ENCODE assay signal across 12 cellular contexts in the genomic region with DNA sequence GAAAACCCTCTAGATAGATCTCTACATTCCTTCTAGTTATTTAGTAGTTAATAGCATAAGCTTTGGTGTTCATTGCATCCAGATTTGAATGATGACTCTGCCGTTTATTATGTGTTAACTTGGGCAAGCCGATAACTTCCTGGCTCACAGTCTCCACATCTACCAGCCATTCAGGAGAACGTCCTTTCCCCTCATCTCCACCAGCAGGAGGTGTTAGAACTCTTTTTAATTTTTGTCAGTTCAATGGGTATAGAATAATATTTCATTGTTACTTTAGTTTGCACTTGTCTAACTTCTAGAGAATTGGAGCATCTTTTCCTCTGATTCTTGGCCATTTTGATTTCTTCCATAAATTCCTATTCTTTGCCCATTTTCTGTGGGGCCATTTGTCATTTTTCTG. TPM values are rescaled to one million over a fixed set of nuclear protein-coding genes. Genes with fewer than 3 reads are reported as not detected.
A peak's percentile ranks its signal among the peaks of the same experiment; 100 is the strongest.
DNase-seq lines count a peak whose midpoint lies in the region; ATAC-seq, FAIRE-seq and TF ChIP-seq lines count a peak whose summit lies in the region.
"Had no signal": no experiment of that assay in that cellular context is flagged by ENCODE, and none has a peak within 500 bp of the region (broad histone marks: within the 10 kb centered on the region; RNA-seq: fewer than 3 reads in every experiment).

No MANE protein-coding gene starts in this region.

- in situ Hi-C loops in GM23248 (cut with MboI) (no loop called here), K562 (cut with MboI) (loop anchor here (5.0 kb wide), 1 partner anchor 98 kb away; no protein-coding TSS in a partner anchor)

- H3K9ac ChIP-seq in GM23248 (no peak overlapping the region), K562 (ENCODE audit: insufficient read depth in 1 of 2, low read depth in 2 of 2, low read length in 2 of 2) (no peak overlapping the region), liver (ENCODE audit: low read depth in 1 of 2, low read length in 2 of 2) (no peak overlapping the region)

- no peak overlapping the region for H3K4me3 ChIP-seq in GM23248
- no peak overlapping the region for H3K4me3 ChIP-seq in K562
- H3K4me3 ChIP-seq in liver (ENCODE audit: low read depth in 1 of 3, low read length in 3 of 3): no peak overlapping the region
- no peak overlapping the region for H3K4me3 ChIP-seq in PC-9

- H3K36me3 Mint-ChIP-seq in activated naive CD8-positive, alpha-beta T cell treated with anti-CD3 and anti-CD28 coated beads, Interleukin-2, amount 50 U/mL, for 24 hours (ENCODE audit: low read depth): no peaks in the 10 kb centered on the region
- H3K36me3 Mint-ChIP-seq in activated CD8-positive, alpha-beta T cell treated with anti-CD3 and anti-CD28 coated beads for 36 hours (ENCODE audit: low read depth): no peaks in the 10 kb centered on the region

- no peaks in the 10 kb centered on the region for H3K27me3 ChIP-seq in GM23248 (replicated peaks; ENCODE audit: insufficient read depth)
- H3K27me3 ChIP-seq in K562 (ENCODE audit: control insufficient read depth in 2 of 2, insufficient read depth in 2 of 2, low read length in 2 of 2): peaks cover 3 to 6% of the 10 kb centered on the region in 2 experiments; a peak in 3 of 5 replicates
- H3K27me3 ChIP-seq in liver (ENCODE audit: control insufficient read depth in 4 of 4, insufficient read depth in 4 of 4, low read length in 3 of 4): peaks cover 0 to 2% (median under 1%) of the 10 kb centered on the region in 4 donors
- H3K27me3 ChIP-seq in PC-9 (ENCODE audit: insufficient read depth, low read depth): peaks cover 9% of the 10 kb centered on the region; the same call in 1 of the 2 replicates

- H3K27ac ChIP-seq in C4-2B (no peak overlapping the region), GM23248 (no peak overlapping the region), K562 (ENCODE audit: extremely low read depth, low read depth, low read length) (no peak overlapping the region), liver (ENCODE audit: low read depth in 1 of 2, low read length in 2 of 2) (no peak overlapping the region), PC-9 (no peak overlapping the region)

- no peaks in the 10 kb centered on the region for H3K9me3 Mint-ChIP-seq in activated naive CD8-positive, alpha-beta T cell treated with anti-CD3 and anti-CD28 coated beads, Interleukin-2, amount 50 U/mL, for 24 hours
- no peaks in the 10 kb centered on the region for H3K9me3 Mint-ChIP-seq in activated CD8-positive, alpha-beta T cell treated with anti-CD3 and anti-CD28 coated beads for 36 hours

- H3K36me3 ChIP-seq in GM23248 (ENCODE audit: low read depth) (no peaks in the 10 kb centered on the region), K562 (ENCODE audit: control insufficient read depth, insufficient read depth, low read length) (no peaks in the 10 kb centered on the region), liver (ENCODE audit: control insufficient read depth in 4 of 4, insufficient read depth in 3 of 4, low read depth in 1 of 4, low read length in 3 of 4) (no peaks in the 10 kb centered on the region), PC-9 (ENCODE audit: low read depth) (no peaks in the 10 kb centered on the region)

- intact Hi-C loops in K562 (cut with micrococcal nuclease) (loop anchor here (1.0 to 10.0 kb wide), 4 partner anchors 95 to 396 kb away; no protein-coding TSS in a partner anchor), PC-9 (cut with micrococcal nuclease; ENCODE audit: unreplicated experiment) (no loop called here)
- intact Hi-C loops in activated CD8-positive, alpha-beta T cell treated with anti-CD3 and anti-CD28 coated beads for 36 hours (cut with micrococcal nuclease): no loop called here

- no peaks in the 10 kb centered on the region for H3K9me1 ChIP-seq in K562 (ENCODE audit: control insufficient read depth, insufficient read depth, low read length)

- H2AFZ ChIP-seq in GM23248 (no peak overlapping the region), K562 (ENCODE audit: low read depth, low read length) (no peak overlapping the region), PC-9 (no peak overlapping the region)

- DNase-seq in GM23248 (peak; percentile 35), K562 (ENCODE audit: extremely low read depth in 1 of 4, low spot score in 3 of 4) (peak in 2 of 4 experiments; percentile 27 to 58), PC-9 (no peak)
- no peak for DNase-seq in activated naive CD8-positive, alpha-beta T cell treated with anti-CD3 and anti-CD28 coated beads, Interleukin-2, amount 50 U/mL, for 24 hours
- no peak for DNase-seq in activated CD8-positive, alpha-beta T cell treated with anti-CD3 and anti-CD28 coated beads for 36 hours
- DNase-seq in activated CD4-positive, alpha-beta T cell treated with anti-CD3 and anti-CD28 coated beads for 1 hour: no peak
- DNase-seq: amniotic stem cell, COR-L47, NCI-H2029 had no signal

- FAIRE-seq in K562 (lab: Jason Lieb, UNC): peak; percentile 76
- FAIRE-seq: endometrium had no signal

- no peak overlapping the region for H3K27ac Mint-ChIP-seq in activated naive CD8-positive, alpha-beta T cell treated with anti-CD3 and anti-CD28 coated beads, Interleukin-2, amount 50 U/mL, for 24 hours
- no peak overlapping the region for H3K27ac Mint-ChIP-seq in activated CD8-positive, alpha-beta T cell treated with anti-CD3 and anti-CD28 coated beads for 36 hours

- H3K4me2 ChIP-seq in GM23248 (ENCODE audit: unreplicated experiment) (no peak overlapping the region), K562 (ENCODE audit: insufficient read depth, low read length) (no peak overlapping the region), PC-9 (no peak overlapping the region)

- ATAC-seq in K562: peak; percentile 78
- ATAC-seq in activated naive CD8-positive, alpha-beta T cell treated with anti-CD3 and anti-CD28 coated beads, Interleukin-2, amount 50 U/mL, for 24 hours: no peak
- ATAC-seq in activated CD8-positive, alpha-beta T cell treated with anti-CD3 and anti-CD28 coated beads for 36 hours: no peak

- CTCF ChIA-PET in K562 (lab: Yijun Ruan, JAX; ENCODE audit: low intra/inter-chr PET ratio) (interaction anchor here (0.5 to 3.4 kb wide), 5 partner anchors 33 to 702 kb away, joined by 3 to 21 read pairs (median 4); no protein-coding TSS in a partner anchor), PC-9 (lab: Charles Lee) (no interaction called here)
- CTCF ChIA-PET in activated CD8-positive, alpha-beta T cell treated with anti-CD3 and anti-CD28 coated beads for 36 hours (lab: Charles Lee): no interaction called here

- TF ChIP-seq CTCF in C4-2B (conservative IDR thresholded peaks at IDR 0.05): peak; percentile 28
- peak; percentile 60 to 84 (median 62); a peak in 5 of 6 replicates for TF ChIP-seq CTCF in K562 (IDR thresholded peaks at IDR 0.05 in 2 of 3, conservative IDR thresholded peaks at IDR 0.05 in 1 of 3; ENCODE audit: insufficient read depth in 2 of 3, low read depth in 1 of 3, low read length in 3 of 3)
- peak; percentile 19 for TF ChIP-seq CTCF in liver (IDR thresholded peaks at IDR 0.05; ENCODE audit: low read depth, low read length, missing input control)
- TF ChIP-seq CTCF in PC-9 (conservative IDR thresholded peaks at IDR 0.05): no peak
- TF ChIP-seq CTCF in activated CD8-positive, alpha-beta T cell treated with anti-CD3 and anti-CD28 coated beads for 36 hours (IDR thresholded peaks at IDR 0.05): no peak

- peak; percentile 71 to 86 for TF ChIP-seq RAD21 in K562 (CRISPR knock-in tag; conservative IDR thresholded peaks at IDR 0.05 in 1 of 2, IDR thresholded peaks at IDR 0.05 in 1 of 2)
- peak; percentile 38 to 63 for TF ChIP-seq RAD21 in liver (IDR thresholded peaks at IDR 0.05)

- H3K27me3 Mint-ChIP-seq in activated naive CD8-positive, alpha-beta T cell treated with anti-CD3 and anti-CD28 coated beads, Interleukin-2, amount 50 U/mL, for 24 hours: peaks cover 8% of the 10 kb centered on the region
- peaks cover 18% of the 10 kb centered on the region for H3K27me3 Mint-ChIP-seq in activated CD8-positive, alpha-beta T cell treated with anti-CD3 and anti-CD28 coated beads for 36 hours

- H3K9me3 ChIP-seq in GM23248 (ENCODE audit: low read depth) (no peaks in the 10 kb centered on the region), K562 (replicated peaks; ENCODE audit: control insufficient read depth, insufficient read depth, low read depth, low read length) (no peaks in the 10 kb centered on the region), liver (ENCODE audit: control insufficient read depth in 4 of 4, low read length in 3 of 4) (peaks cover 0 to 2% (median 0%) of the 10 kb centered on the region in 4 donors), PC-9 (ENCODE audit: insufficient read depth, low read depth) (no peaks in the 10 kb centered on the region)

- H3K4me3 Mint-ChIP-seq in activated naive CD8-positive, alpha-beta T cell treated with anti-CD3 and anti-CD28 coated beads, Interleukin-2, amount 50 U/mL, for 24 hours: no peak overlapping the region
- H3K4me3 Mint-ChIP-seq in activated CD8-positive, alpha-beta T cell treated with anti-CD3 and anti-CD28 coated beads for 36 hours: no peak overlapping the region

- H3K4me1 Mint-ChIP-seq in activated naive CD8-positive, alpha-beta T cell treated with anti-CD3 and anti-CD28 coated beads, Interleukin-2, amount 50 U/mL, for 24 hours: no peaks in the 10 kb centered on the region
- no peaks in the 10 kb centered on the region for H3K4me1 Mint-ChIP-seq in activated CD8-positive, alpha-beta T cell treated with anti-CD3 and anti-CD28 coated beads for 36 hours (ENCODE audit: low read depth)

- POLR2A ChIA-PET in K562 (lab: Yijun Ruan, JAX) (no interaction called here), PC-9 (lab: Charles Lee; ENCODE audit: unreplicated experiment) (no interaction called here)
- POLR2A ChIA-PET in activated CD8-positive, alpha-beta T cell treated with anti-CD3 and anti-CD28 coated beads for 36 hours (lab: Charles Lee): no interaction called here

- 2% methylated on average over 3 of the region's 3 CpGs for WGBS in GM23248 (ENCODE audit: low coverage in 1 of 2, low lambda C conversion rate in 2 of 2, missing lambda C conversion rate in 2 of 2), 2 experiments
- 2% methylated on average over 3 of the region's 3 CpGs for WGBS in K562 (ENCODE audit: insufficient coverage, low coverage, missing lambda C conversion rate)
- 39% methylated on average over 3 of the region's 3 CpGs for WGBS in liver

- H3F3A ChIP-seq in GM23248 (ENCODE audit: insufficient read depth) (no peaks in the 10 kb centered on the region), PC-9 (ENCODE audit: insufficient read depth, low read depth) (no peaks in the 10 kb centered on the region)

- no peak for TF ChIP-seq POLR2A in K562 (conservative IDR thresholded peaks at IDR 0.05)

- H3K4me1 ChIP-seq in GM23248 (ENCODE audit: insufficient read depth) (no peaks in the 10 kb centered on the region), K562 (replicated peaks in 1 of 2; ENCODE audit: control insufficient read depth in 2 of 2, insufficient read depth in 2 of 2, low read length in 2 of 2) (peaks cover 4 to 15% of the 10 kb centered on the region in 2 experiments; a peak in 4 of 5 replicates), liver (ENCODE audit: control insufficient read depth in 4 of 4, insufficient read depth in 4 of 4, low read length in 3 of 4) (no peaks in the 10 kb centered on the region), PC-9 (replicated peaks; ENCODE audit: insufficient read depth) (no peaks in the 10 kb centered on the region)

- BruUV-seq in K562 (replicated peaks; lab: Mats Ljungman, UMichigan): no TSS peak
- no TSS peak for BruUV-seq in PC-9 (replicated peaks; lab: Mats Ljungman, UMichigan)

- H3K9me2 ChIP-seq in GM23248 (ENCODE audit: insufficient read depth) (no peaks in the 10 kb centered on the region), PC-9 (ENCODE audit: insufficient read depth) (no peaks in the 10 kb centered on the region)

- H3K79me2 ChIP-seq in GM23248 (ENCODE audit: insufficient read depth): no peaks in the 10 kb centered on the region
- no peaks in the 10 kb centered on the region for H3K79me2 ChIP-seq in K562 (ENCODE audit: control insufficient read depth, insufficient read depth, low read length)
- no peaks in the 10 kb centered on the region for H3K79me2 ChIP-seq in PC-9 (ENCODE audit: low read depth)

- no peaks in the 10 kb centered on the region for H4K20me1 ChIP-seq in GM23248 (ENCODE audit: insufficient read depth)
- no peaks in the 10 kb centered on the region for H4K20me1 ChIP-seq in K562 (replicated peaks; ENCODE audit: control insufficient read depth, insufficient read depth, low read length)
- H4K20me1 ChIP-seq in PC-9 (ENCODE audit: insufficient read depth): no peaks in the 10 kb centered on the region

- TF ChIP-seq EP300 in K562 (IDR thresholded peaks at IDR 0.05; ENCODE audit: low read length): no peak

RNA-seq across cellular contexts. Expression of a gene that starts 30.0 kb away (rescaled TPM):
- total RNA-seq in GM23248 (2014; rRNA removed; shearing (Covaris generic)): not detected in 2 replicates
- not detected in 2 replicates for polyA plus RNA-seq in GM23248 (2016; fragmentation: Nextera tagmentation; extraction: Ambion mirVana)
- 0.65 and 4.6 TPM in 2 replicates for total RNA-seq in K562 (2011; cell fraction: chromatin; rRNA removed; ENCODE audit: low replicate concordance)
- total RNA-seq in K562 (2011; cell fraction: nucleolus; rRNA removed): 0.33 and 1.8 TPM in 2 replicates
- 2.8 and 3.4 TPM in 2 replicates for total RNA-seq in K562 (2011; cell fraction: nucleoplasm; rRNA removed)
- 4.0 and 4.9 TPM in 2 replicates for total RNA-seq in K562 (2014; rRNA removed)
- 3.0 TPM in 2 replicates for total RNA-seq in K562 (2014; rRNA removed; fragmentation: Illumina TruSeq; extraction: Trizol)
- 13.9 and 14.1 TPM in 2 replicates for total RNA-seq in K562 (2015; rRNA removed; fragmentation: Illumina TruSeq; extraction: Trizol)
- 4.0 and 5.0 TPM in 2 replicates for total RNA-seq in K562 (2021)
- 0.88 and 0.91 TPM in 2 replicates for polyA plus RNA-seq in K562 (2011; rRNA removed)
- 0.15 and 0.38 TPM in 2 replicates for polyA plus RNA-seq in K562 (2011; cell fraction: cytosol; rRNA removed)
- 0.50 and 1.4 TPM in 2 replicates for polyA plus RNA-seq in K562 (2011; cell fraction: nucleus; rRNA removed)
- 9.3 and 12.5 TPM in 2 replicates for polyA plus RNA-seq in K562 (2012)
- polyA plus RNA-seq in K562 (2014; fragmentation: Illumina TruSeq; extraction: Trizol): 2.8 and 5.2 TPM in 2 replicates
- under 1 TPM; 0.72 to 0.89 TPM for polyA plus RNA-seq in K562 (2014; fragmentation: Nextera tagmentation; extraction: Ambion mirVana)
- 4.1 and 6.0 TPM in 2 replicates for polyA plus RNA-seq in K562 (2014; rRNA removed)
- 0.11 and 0.57 TPM in 2 replicates for polyA minus RNA-seq in K562 (2011; rRNA and poly(A)+ RNA removed)
- 1.2 TPM in 1 of 2 replicates, not detected in the other for polyA minus RNA-seq in K562 (2011; cell fraction: cytosol; rRNA and poly(A)+ RNA removed)
- 0.67 and 3.7 TPM in 2 replicates for polyA minus RNA-seq in K562 (2011; cell fraction: nucleus; rRNA and poly(A)+ RNA removed)
- total RNA-seq in liver: under 1 TPM; under 0.01 to 0.09 TPM
- polyA plus RNA-seq in liver: under 1 TPM in 1 of 2 donors, not detected in 1; 0.05 TPM
- total RNA-seq in PC-9 (2021): not detected in 2 replicates
- not detected for total RNA-seq in activated CD8-positive, alpha-beta T cell treated with anti-CD3 and anti-CD28 coated beads for 36 hours

Comparison
In these comparisons a context has a peak if more than half of its experiments do, and no peak if none do; other contexts are left out.
1. CTCF ChIP-seq: peak in C4-2B (single experiment), K562 (3 of 3) and liver (single experiment); none in PC-9 (single experiment) and activated CD8-positive, alpha-beta T cell treated with anti-CD3 and anti-CD28 coated beads for 36 hours (single experiment).